In genomic region chr1:60699304-60699703, GRCh38 we compare ENCODE assay signal across 23 cellular contexts.
"Had no signal": no experiment of that assay in that cellular context is flagged by ENCODE, and none has a peak within 500 bp of the region (broad histone marks: within the 10 kb centered on the region; RNA-seq: fewer than 3 reads in every experiment).

No MANE protein-coding gene starts in this region.

- H3K27me3 Mint-ChIP-seq: activated CD4-positive, alpha-beta memory T cell treated with anti-CD3 and anti-CD28 coated beads, Interleukin-2, amount 10 ng/mL, durations not matched to agents 7 days and 5 days; activated CD4-positive, alpha-beta T cell treated with anti-CD3 and anti-CD28 coated beads, Interleukin-2, amount 10 ng/mL, durations not matched to agents 24 days and 14 days; activated naive CD8-positive, alpha-beta T cell treated with anti-CD3 and anti-CD28 coated beads, Interleukin-2, amount 10 ng/mL, durations not matched to agents 7 days and 5 days had no signal

- H3K9ac ChIP-seq: parathyroid adenoma had no signal

- H3K27ac ChIP-seq: body of pancreas, cardiac muscle cell, left lung, parathyroid adenoma, right lobe of liver, thoracic aorta, vagina had no signal

- H3K4me3 ChIP-seq: body of pancreas, cardiac muscle cell, left lung, right lobe of liver, smooth muscle cell, thoracic aorta, vagina had no signal

- H3K36me3 ChIP-seq: cardiac muscle cell, left lung, right lobe of liver, thoracic aorta, vagina had no signal

- H3K4me3 Mint-ChIP-seq: activated CD4-positive, alpha-beta memory T cell treated with anti-CD3 and anti-CD28 coated beads, Interleukin-2, amount 10 ng/mL, durations not matched to agents 7 days and 5 days; activated CD4-positive, alpha-beta T cell treated with anti-CD3 and anti-CD28 coated beads, Interleukin-2, amount 10 ng/mL, durations not matched to agents 24 days and 14 days; activated naive CD4-positive, alpha-beta T cell treated with anti-CD3 and anti-CD28 coated beads for 36 hours; activated naive CD8-positive, alpha-beta T cell treated with anti-CD3 and anti-CD28 coated beads, Interleukin-2, amount 10 ng/mL, durations not matched to agents 7 days and 5 days; activated T-cell treated with anti-CD3 and anti-CD28 coated beads, Interleukin-2, amount 50 U/mL, for 72 hours; naive thymus-derived CD8-positive, alpha-beta T cell; stimulated activated naive B cell treated with anti-CD40 and anti-IgM and Interleukin-4, amounts not matched to agents 10 μg/mL and 1 μg/mL and 100 μg/mL, for 72 hours; type B pancreatic cell had no signal

- DNase-seq: activated CD4-positive, alpha-beta memory T cell treated with anti-CD3 and anti-CD28 coated beads, Interleukin-2, amount 10 ng/mL, durations not matched to agents 7 days and 5 days; activated CD4-positive, alpha-beta T cell treated with anti-CD3 and anti-CD28 coated beads, Interleukin-2, amount 10 ng/mL, durations not matched to agents 24 days and 14 days; activated effector memory CD4-positive, alpha-beta T cell treated with Interleukin-2 at 50 U/mL for 16 hours; activated naive CD4-positive, alpha-beta T cell treated with anti-CD3 and anti-CD28 coated beads for 36 hours; activated naive CD8-positive, alpha-beta T cell treated with anti-CD3 and anti-CD28 coated beads, Interleukin-2, amount 10 ng/mL, durations not matched to agents 7 days and 5 days; activated T-cell treated with anti-CD3 and anti-CD28 coated beads, Interleukin-2, amount 50 U/mL, for 72 hours; body of pancreas; effector memory CD4-positive, alpha-beta T cell; foreskin melanocyte; kidney glomerular epithelial cell; left lung; naive thymus-derived CD8-positive, alpha-beta T cell; right lobe of liver; stimulated activated CD4-positive, alpha-beta T cell treated with anti-CD3 and anti-CD28 coated beads, Interleukin-15, amount 100 ng/mL, for 24 hours; stimulated activated CD8-positive, alpha-beta memory T cell treated with anti-CD3 and anti-CD28 coated beads, Interleukin-4, amount 100 ng/mL, for 48 hours; stimulated activated naive B cell treated with anti-CD40 and anti-IgM and Interleukin-4, amounts not matched to agents 10 μg/mL and 1 μg/mL and 100 μg/mL, for 72 hours; T-helper 2 cell had no signal

- H3K36me3 Mint-ChIP-seq: activated naive CD8-positive, alpha-beta T cell treated with anti-CD3 and anti-CD28 coated beads, Interleukin-2, amount 10 ng/mL, durations not matched to agents 7 days and 5 days; naive thymus-derived CD8-positive, alpha-beta T cell; stimulated activated naive B cell treated with anti-CD40 and anti-IgM and Interleukin-4, amounts not matched to agents 10 μg/mL and 1 μg/mL and 100 μg/mL, for 72 hours; type B pancreatic cell had no signal

- H3K4me1 ChIP-seq: body of pancreas, left lung, parathyroid adenoma, right lobe of liver, vagina had no signal

- H3K9me3 Mint-ChIP-seq: activated CD4-positive, alpha-beta memory T cell treated with anti-CD3 and anti-CD28 coated beads, Interleukin-2, amount 10 ng/mL, durations not matched to agents 7 days and 5 days; activated CD4-positive, alpha-beta T cell treated with anti-CD3 and anti-CD28 coated beads, Interleukin-2, amount 10 ng/mL, durations not matched to agents 24 days and 14 days; activated naive CD8-positive, alpha-beta T cell treated with anti-CD3 and anti-CD28 coated beads, Interleukin-2, amount 10 ng/mL, durations not matched to agents 7 days and 5 days had no signal

- H3K27ac Mint-ChIP-seq: activated CD4-positive, alpha-beta memory T cell treated with anti-CD3 and anti-CD28 coated beads, Interleukin-2, amount 10 ng/mL, durations not matched to agents 7 days and 5 days; activated CD4-positive, alpha-beta T cell treated with anti-CD3 and anti-CD28 coated beads, Interleukin-2, amount 10 ng/mL, durations not matched to agents 24 days and 14 days; activated naive CD4-positive, alpha-beta T cell treated with anti-CD3 and anti-CD28 coated beads for 36 hours; activated naive CD8-positive, alpha-beta T cell treated with anti-CD3 and anti-CD28 coated beads, Interleukin-2, amount 10 ng/mL, durations not matched to agents 7 days and 5 days; activated T-cell treated with anti-CD3 and anti-CD28 coated beads, Interleukin-2, amount 50 U/mL, for 72 hours; naive thymus-derived CD8-positive, alpha-beta T cell; stimulated activated naive B cell treated with anti-CD40 and anti-IgM and Interleukin-4, amounts not matched to agents 10 μg/mL and 1 μg/mL and 100 μg/mL, for 72 hours; type B pancreatic cell had no signal

- H3K4me1 Mint-ChIP-seq: activated CD4-positive, alpha-beta memory T cell treated with anti-CD3 and anti-CD28 coated beads, Interleukin-2, amount 10 ng/mL, durations not matched to agents 7 days and 5 days; activated CD4-positive, alpha-beta T cell treated with anti-CD3 and anti-CD28 coated beads, Interleukin-2, amount 10 ng/mL, durations not matched to agents 24 days and 14 days; activated naive CD8-positive, alpha-beta T cell treated with anti-CD3 and anti-CD28 coated beads, Interleukin-2, amount 10 ng/mL, durations not matched to agents 7 days and 5 days; naive thymus-derived CD8-positive, alpha-beta T cell; stimulated activated naive B cell treated with anti-CD40 and anti-IgM and Interleukin-4, amounts not matched to agents 10 μg/mL and 1 μg/mL and 100 μg/mL, for 72 hours had no signal

- H3K9me3 ChIP-seq: body of pancreas, left lung, right lobe of liver, thoracic aorta, vagina had no signal

- H3K27me3 ChIP-seq: body of pancreas, cardiac muscle cell, left lung, right lobe of liver, vagina had no signal
